ENCODE assay signal across 23 cellular contexts in genomic region chr2:105820691-105821090, GRCh38.
DNase-seq lines count a peak whose midpoint lies in the region; ATAC-seq, FAIRE-seq and TF ChIP-seq lines count a peak whose summit lies in the region.
"Had no signal": no experiment of that assay in that cellular context is flagged by ENCODE, and none has a peak within 500 bp of the region (broad histone marks: within the 10 kb centered on the region; RNA-seq: fewer than 3 reads in every experiment).

No MANE protein-coding gene starts in this region.

- no peak for FAIRE-seq in D721Med (lab: Jason Lieb, UNC)
- FAIRE-seq: A549, GM12878 had no signal

- ATAC-seq in stimulated activated effector memory CD8-positive, alpha-beta T cell treated with anti-CD3 and anti-CD28 coated beads, Interleukin-12 subunit alpha, Interleukin-12 subunit beta, amount 100 ng/mL, for 72 hours = no peak
- ATAC-seq: A549, WTC11 had no signal

- DNase-seq in activated CD4-positive, alpha-beta T cell treated with anti-CD3 and anti-CD28 coated beads, Interleukin-2, amount 10 ng/mL, durations not matched to agents 7 days and 5 days = no peak
- DNase-seq in activated CD4-positive, alpha-beta T cell treated with anti-CD3 and anti-CD28 coated beads for 4 hours = no peak
- no peak for DNase-seq in activated CD4-positive, alpha-beta memory T cell treated with anti-CD3 and anti-CD28 coated beads, Interleukin-2, amount 10 ng/mL, durations not matched to agents 7 days and 5 days
- DNase-seq in immature natural killer cell (no peak), D721Med (ENCODE audit: insufficient read length, low spot score) (no peak), SW 1271 (lab: John Stamatoyannopoulos, UW) (no peak)
- DNase-seq in stimulated activated effector memory CD8-positive, alpha-beta T cell treated with anti-CD3 and anti-CD28 coated beads, Interleukin-12 subunit alpha, Interleukin-12 subunit beta, amount 100 ng/mL, for 72 hours (ENCODE audit: low spot score in 2 of 2) = peak in 1 of 2 donors; percentile 35
- DNase-seq in effector memory CD4-positive, alpha-beta T cell = no peak
- DNase-seq: cortex of kidney; DMS153; foreskin fibroblast; NCI-H526 treated with DMSO at 0.1 percent for 48 hours; psoas muscle; stimulated activated CD4-positive, alpha-beta T cell treated with anti-CD3 and anti-CD28 coated beads, Interleukin-4, amount 100 ng/mL, for 24 hours; testis had no signal

- H3K27me3 Mint-ChIP-seq in activated CD4-positive, alpha-beta T cell treated with anti-CD3 and anti-CD28 coated beads, Interleukin-2, amount 10 ng/mL, durations not matched to agents 7 days and 5 days = no peaks in the 10 kb centered on the region
- H3K27me3 Mint-ChIP-seq in activated CD4-positive, alpha-beta memory T cell treated with anti-CD3 and anti-CD28 coated beads, Interleukin-2, amount 10 ng/mL, durations not matched to agents 7 days and 5 days = no peaks in the 10 kb centered on the region
- peaks cover 0 to 1% (median 0%) of the 10 kb centered on the region in 3 donors for H3K27me3 Mint-ChIP-seq in immature natural killer cell (ENCODE audit: low read depth in 3 of 3)

- no peak overlapping the region for H3K27ac ChIP-seq in effector memory CD4-positive, alpha-beta T cell (ENCODE audit: insufficient read depth, low read length, poor library complexity, severe bottlenecking)
- H3K27ac ChIP-seq: A549, breast epithelium, psoas muscle, testis had no signal

- H3K4me3 Mint-ChIP-seq in activated CD4-positive, alpha-beta T cell treated with anti-CD3 and anti-CD28 coated beads, Interleukin-2, amount 10 ng/mL, durations not matched to agents 7 days and 5 days = no peak overlapping the region
- H3K4me3 Mint-ChIP-seq in activated CD4-positive, alpha-beta memory T cell treated with anti-CD3 and anti-CD28 coated beads, Interleukin-2, amount 10 ng/mL, durations not matched to agents 7 days and 5 days = no peak overlapping the region
- no peak overlapping the region for H3K4me3 Mint-ChIP-seq in immature natural killer cell
- H3K4me3 Mint-ChIP-seq in stimulated activated effector memory CD8-positive, alpha-beta T cell treated with anti-CD3 and anti-CD28 coated beads, Interleukin-12 subunit alpha, Interleukin-12 subunit beta, amount 100 ng/mL, for 72 hours = no peak overlapping the region
- H3K4me3 Mint-ChIP-seq: nephron; T-helper 1 cell treated with Interleukin-12 subunit alpha and Interleukin-12 subunit beta and Interleukin-4 antibody, amounts not matched to agents 30 μg/mL and 1 μg/mL, for 36 hours; WTC11 had no signal

- no peaks in the 10 kb centered on the region for H3K9me3 ChIP-seq in effector memory CD4-positive, alpha-beta T cell (ENCODE audit: control insufficient read depth, low read length)
- H3K9me3 ChIP-seq: A549, breast epithelium, psoas muscle, testis had no signal

- H3K27ac Mint-ChIP-seq in activated CD4-positive, alpha-beta T cell treated with anti-CD3 and anti-CD28 coated beads, Interleukin-2, amount 10 ng/mL, durations not matched to agents 7 days and 5 days = peak overlapping the region; percentile 4
- H3K27ac Mint-ChIP-seq in activated CD4-positive, alpha-beta memory T cell treated with anti-CD3 and anti-CD28 coated beads, Interleukin-2, amount 10 ng/mL, durations not matched to agents 7 days and 5 days = peak overlapping the region; percentile 16
- peak overlapping the region in 5 of 6 donors; percentile 10 to 65 (median 42) for H3K27ac Mint-ChIP-seq in immature natural killer cell
- peak overlapping the region; percentile 59 for H3K27ac Mint-ChIP-seq in stimulated activated effector memory CD8-positive, alpha-beta T cell treated with anti-CD3 and anti-CD28 coated beads, Interleukin-12 subunit alpha, Interleukin-12 subunit beta, amount 100 ng/mL, for 72 hours
- H3K27ac Mint-ChIP-seq: nephron; T-helper 1 cell treated with Interleukin-12 subunit alpha and Interleukin-12 subunit beta and Interleukin-4 antibody, amounts not matched to agents 30 μg/mL and 1 μg/mL, for 36 hours had no signal

- peaks cover under 1% of the 10 kb centered on the region for H3K9me3 Mint-ChIP-seq in activated CD4-positive, alpha-beta T cell treated with anti-CD3 and anti-CD28 coated beads, Interleukin-2, amount 10 ng/mL, durations not matched to agents 7 days and 5 days
- no peaks in the 10 kb centered on the region for H3K9me3 Mint-ChIP-seq in activated CD4-positive, alpha-beta memory T cell treated with anti-CD3 and anti-CD28 coated beads, Interleukin-2, amount 10 ng/mL, durations not matched to agents 7 days and 5 days
- H3K9me3 Mint-ChIP-seq in immature natural killer cell = no peaks in the 10 kb centered on the region
- no peaks in the 10 kb centered on the region for H3K9me3 Mint-ChIP-seq in stimulated activated effector memory CD8-positive, alpha-beta T cell treated with anti-CD3 and anti-CD28 coated beads, Interleukin-12 subunit alpha, Interleukin-12 subunit beta, amount 100 ng/mL, for 72 hours
- H3K9me3 Mint-ChIP-seq: nephron; T-helper 1 cell treated with Interleukin-12 subunit alpha and Interleukin-12 subunit beta and Interleukin-4 antibody, amounts not matched to agents 30 μg/mL and 1 μg/mL, for 36 hours; WTC11 had no signal

- H3K4me1 ChIP-seq in effector memory CD4-positive, alpha-beta T cell (ENCODE audit: control insufficient read depth, insufficient read depth, low read length, poor library complexity, severe bottlenecking) = peaks cover 32% of the 10 kb centered on the region
- H3K4me1 ChIP-seq: A549, breast epithelium had no signal

- TF ChIP-seq CTCF in D721Med (IDR thresholded peaks at IDR 0.05; ENCODE audit: insufficient read depth, missing control alignments) = no peak

- POLR2A ChIA-PET in activated CD4-positive, alpha-beta T cell treated with anti-CD3 and anti-CD28 coated beads, Interleukin-2, amount 10 ng/mL, durations not matched to agents 7 days and 5 days (lab: Charles Lee) = no interaction called here
- POLR2A ChIA-PET in activated CD4-positive, alpha-beta memory T cell treated with anti-CD3 and anti-CD28 coated beads, Interleukin-2, amount 10 ng/mL, durations not matched to agents 7 days and 5 days (lab: Charles Lee) = interaction anchor here (1.9 kb wide), 1 partner anchor 16 kb away, joined by 4 read pairs; no protein-coding TSS in a partner anchor

- CTCF ChIA-PET in activated CD4-positive, alpha-beta T cell treated with anti-CD3 and anti-CD28 coated beads, Interleukin-2, amount 10 ng/mL, durations not matched to agents 7 days and 5 days (lab: Charles Lee) = interaction anchor here (1.4 kb wide), 1 partner anchor 17 kb away, joined by 3 read pairs; no protein-coding TSS in a partner anchor
- CTCF ChIA-PET in activated CD4-positive, alpha-beta memory T cell treated with anti-CD3 and anti-CD28 coated beads, Interleukin-2, amount 10 ng/mL, durations not matched to agents 7 days and 5 days (lab: Charles Lee) = no interaction called here

- H3K36me3 Mint-ChIP-seq in activated CD4-positive, alpha-beta T cell treated with anti-CD3 and anti-CD28 coated beads, Interleukin-2, amount 10 ng/mL, durations not matched to agents 7 days and 5 days (ENCODE audit: low read depth) = peaks cover 63% of the 10 kb centered on the region
- peaks cover 73% of the 10 kb centered on the region for H3K36me3 Mint-ChIP-seq in activated CD4-positive, alpha-beta memory T cell treated with anti-CD3 and anti-CD28 coated beads, Interleukin-2, amount 10 ng/mL, durations not matched to agents 7 days and 5 days (ENCODE audit: low read depth)
- peaks cover 0 to 18% (median 2%) of the 10 kb centered on the region in 3 donors for H3K36me3 Mint-ChIP-seq in immature natural killer cell
- H3K36me3 Mint-ChIP-seq in stimulated activated effector memory CD8-positive, alpha-beta T cell treated with anti-CD3 and anti-CD28 coated beads, Interleukin-12 subunit alpha, Interleukin-12 subunit beta, amount 100 ng/mL, for 72 hours = peaks cover 72% of the 10 kb centered on the region

- peaks cover 68% of the 10 kb centered on the region for H3K4me1 Mint-ChIP-seq in activated CD4-positive, alpha-beta T cell treated with anti-CD3 and anti-CD28 coated beads, Interleukin-2, amount 10 ng/mL, durations not matched to agents 7 days and 5 days
- H3K4me1 Mint-ChIP-seq in activated CD4-positive, alpha-beta memory T cell treated with anti-CD3 and anti-CD28 coated beads, Interleukin-2, amount 10 ng/mL, durations not matched to agents 7 days and 5 days = peaks cover 66% of the 10 kb centered on the region
- H3K4me1 Mint-ChIP-seq in immature natural killer cell = peaks cover 56 to 87% of the 10 kb centered on the region in 2 donors
- H3K4me1 Mint-ChIP-seq in stimulated activated effector memory CD8-positive, alpha-beta T cell treated with anti-CD3 and anti-CD28 coated beads, Interleukin-12 subunit alpha, Interleukin-12 subunit beta, amount 100 ng/mL, for 72 hours = peaks cover 68% of the 10 kb centered on the region

- no peak overlapping the region for H3K4me3 ChIP-seq in effector memory CD4-positive, alpha-beta T cell (ENCODE audit: insufficient read depth, low read depth, low read length, poor library complexity, severe bottlenecking)
- H3K4me3 ChIP-seq: A549; BLaER1 treated with 17β-estradiol and CSF1 and Interleukin-3, amounts not matched to agents 10 nM and 100 nM; breast epithelium; GM12878; psoas muscle; smooth muscle cell; testis had no signal

- no peaks in the 10 kb centered on the region for H3K27me3 ChIP-seq in effector memory CD4-positive, alpha-beta T cell (replicated peaks; ENCODE audit: control insufficient read depth, insufficient read depth, low read length, poor library complexity, severe bottlenecking)
- H3K27me3 ChIP-seq: BLaER1 treated with 17β-estradiol and CSF1 and Interleukin-3, amounts not matched to agents 10 nM and 100 nM; breast epithelium; testis had no signal

- H3K36me3 ChIP-seq in effector memory CD4-positive, alpha-beta T cell (ENCODE audit: control insufficient read depth, insufficient read depth, low read length) = peaks cover 9% of the 10 kb centered on the region
- H3K36me3 ChIP-seq: breast epithelium had no signal

Comparison
In these comparisons a context has a peak if more than half of its experiments do, and no peak if none do; other contexts are left out.
1. H3K27ac Mint-ChIP-seq: peak in every context shown above with its lines; median percentile 59 in stimulated activated effector memory CD8-positive, alpha-beta T cell treated with anti-CD3 and anti-CD28 coated beads, Interleukin-12 subunit alpha, Interleukin-12 subunit beta, amount 100 ng/mL, for 72 hours; 42 in immature natural killer cell; 16 in activated CD4-positive, alpha-beta memory T cell treated with anti-CD3 and anti-CD28 coated beads, Interleukin-2, amount 10 ng/mL, durations not matched to agents 7 days and 5 days; 4 in activated CD4-positive, alpha-beta T cell treated with anti-CD3 and anti-CD28 coated beads, Interleukin-2, amount 10 ng/mL, durations not matched to agents 7 days and 5 days.